21 cellular contexts compared by ENCODE assay signal in the genomic region with DNA sequence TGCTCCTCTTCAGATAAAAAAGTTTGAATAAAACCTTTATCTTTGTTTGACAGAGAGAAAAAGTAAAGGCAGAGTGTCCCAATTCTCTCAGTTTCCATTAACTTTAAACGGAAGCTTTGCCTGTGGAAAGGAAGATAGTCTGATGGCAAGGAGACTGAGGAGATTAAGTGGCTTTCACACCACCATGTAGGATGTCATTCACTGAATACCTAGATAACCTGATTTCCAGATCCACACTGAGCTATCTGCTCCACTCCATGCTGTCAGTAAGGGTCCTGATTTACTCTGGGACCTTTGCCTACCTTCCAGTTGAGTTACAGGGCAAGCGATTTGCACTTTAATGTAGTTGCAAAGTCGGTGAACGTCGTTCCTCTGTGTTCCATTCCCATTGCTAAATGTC.
"Had no signal": no experiment of that assay in that cellular context is flagged by ENCODE, and none has a peak within 500 bp of the region (broad histone marks: within the 10 kb centered on the region; RNA-seq: fewer than 3 reads in every experiment).

No MANE protein-coding gene starts in this region.

- DNase-seq: activated CD4-positive, alpha-beta memory T cell treated with anti-CD3 and anti-CD28 coated beads for 36 hours; activated CD4-positive, alpha-beta T cell treated with anti-CD3 and anti-CD28 coated beads for 48 hours; activated CD4-positive, CD25-positive, alpha-beta regulatory T cell; activated naive CD4-positive, alpha-beta T cell treated with Interleukin-2 at 50 U/mL for 16 hours; activated T-cell treated with anti-CD3 and anti-CD28 coated beads, Interleukin-2, amount 50 U/mL, for 48 hours; amygdala; cerebellar nuclear complex; erythroblast; foreskin fibroblast; kidney glomerular epithelial cell; left lung; naive thymus-derived CD4-positive, alpha-beta T cell; right cardiac atrium; stimulated activated CD4-positive, alpha-beta T cell treated with anti-CD3 and anti-CD28 coated beads, Interleukin-12 subunit alpha, Interleukin-12 subunit beta, amount 100 ng/mL, for 4 hours; stimulated activated CD4-positive, alpha-beta T cell treated with anti-CD3 and anti-CD28 coated beads, Interleukin-4, amount 100 ng/mL, for 4 hours; stimulated activated naive CD8-positive, alpha-beta T cell treated with anti-CD3 and anti-CD28 coated beads, Interleukin-15, Interleukin-2, amounts not matched to agents 100 U/mL and 50 U/mL, for 24 hours; T-helper 9 cell; upper lobe of right lung had no signal

- ATAC-seq: left lung; naive thymus-derived CD4-positive, alpha-beta T cell; right cardiac atrium; stimulated activated naive CD8-positive, alpha-beta T cell treated with anti-CD3 and anti-CD28 coated beads, Interleukin-15, Interleukin-2, amounts not matched to agents 100 U/mL and 50 U/mL, for 24 hours; upper lobe of right lung had no signal

- H3K27ac Mint-ChIP-seq: activated CD4-positive, alpha-beta memory T cell treated with anti-CD3 and anti-CD28 coated beads for 36 hours; naive thymus-derived CD4-positive, alpha-beta T cell had no signal

- H2AFZ ChIP-seq: parathyroid adenoma had no signal

- H3K4me3 Mint-ChIP-seq: activated CD4-positive, alpha-beta memory T cell treated with anti-CD3 and anti-CD28 coated beads for 36 hours; naive thymus-derived CD4-positive, alpha-beta T cell had no signal

- H3K4me1 ChIP-seq: parathyroid adenoma had no signal

- H3K36me3 ChIP-seq: left lung, upper lobe of right lung had no signal

- H3K9ac ChIP-seq: parathyroid adenoma had no signal

- H3K9me3 ChIP-seq: left lung, upper lobe of right lung had no signal

- H3K27me3 ChIP-seq: left lung, upper lobe of right lung had no signal

- H3K27ac ChIP-seq: coronary artery, left lung, parathyroid adenoma, upper lobe of right lung had no signal

- H3K36me3 Mint-ChIP-seq: activated CD4-positive, alpha-beta memory T cell treated with anti-CD3 and anti-CD28 coated beads for 36 hours had no signal

- H3K4me3 ChIP-seq: coronary artery, left lung, lung, upper lobe of right lung had no signal

- H3K9me3 Mint-ChIP-seq: activated CD4-positive, alpha-beta memory T cell treated with anti-CD3 and anti-CD28 coated beads for 36 hours had no signal
